ENCODE assay signal across 1 cellular context in genomic region chr17:31488264-31488981, GRCh38.
TF ChIP-seq lines count a peak whose summit lies in the region.

No MANE protein-coding gene starts in this region.

TF ChIP-seq in HEK293, 187 proteins besides CTCF, POLR2A, EP300 and RAD21 (continued from another document):
- TF ChIP-seq, protein P1, sequence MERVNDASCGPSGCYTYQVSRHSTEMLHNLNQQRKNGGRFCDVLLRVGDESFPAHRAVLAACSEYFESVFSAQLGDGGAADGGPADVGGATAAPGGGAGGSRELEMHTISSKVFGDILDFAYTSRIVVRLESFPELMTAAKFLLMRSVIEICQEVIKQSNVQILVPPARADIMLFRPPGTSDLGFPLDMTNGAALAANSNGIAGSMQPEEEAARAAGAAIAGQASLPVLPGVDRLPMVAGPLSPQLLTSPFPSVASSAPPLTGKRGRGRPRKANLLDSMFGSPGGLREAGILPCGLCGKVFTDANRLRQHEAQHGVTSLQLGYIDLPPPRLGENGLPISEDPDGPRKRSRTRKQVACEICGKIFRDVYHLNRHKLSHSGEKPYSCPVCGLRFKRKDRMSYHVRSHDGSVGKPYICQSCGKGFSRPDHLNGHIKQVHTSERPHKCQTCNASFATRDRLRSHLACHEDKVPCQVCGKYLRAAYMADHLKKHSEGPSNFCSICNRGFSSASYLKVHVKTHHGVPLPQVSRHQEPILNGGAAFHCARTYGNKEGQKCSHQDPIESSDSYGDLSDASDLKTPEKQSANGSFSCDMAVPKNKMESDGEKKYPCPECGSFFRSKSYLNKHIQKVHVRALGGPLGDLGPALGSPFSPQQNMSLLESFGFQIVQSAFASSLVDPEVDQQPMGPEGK (tag by site-specific recombination; IDR thresholded peaks at IDR 0.05), result peak; percentile 56
- TF ChIP-seq ZNF341 (tag by site-specific recombination; IDR thresholded peaks at IDR 0.05; ENCODE audit: low read depth), result peak; percentile 95
- no peak for TF ChIP-seq ZNF266 (tag by site-specific recombination; IDR thresholded peaks at IDR 0.05; ENCODE audit: low read depth)
- peak; percentile 67; the same call in 1 of the 2 replicates for TF ChIP-seq SCRT1 (tag by site-specific recombination; IDR thresholded peaks at IDR 0.05; ENCODE audit: borderline replicate concordance)
- 0 out of 2 replicates have a peak, but pooled peaks have one; percentile 48 for TF ChIP-seq ZNF777 (tag by site-specific recombination; IDR thresholded peaks at IDR 0.05; ENCODE audit: borderline replicate concordance)
- TF ChIP-seq EGR2 (tag by site-specific recombination; IDR thresholded peaks at IDR 0.05; ENCODE audit: low read depth), result no peak
- TF ChIP-seq OVOL3 (tag by site-specific recombination; IDR thresholded peaks at IDR 0.05), result no peak
- no peak for TF ChIP-seq HOXC10 (CRISPR knock-in tag; IDR thresholded peaks at IDR 0.05)
- TF ChIP-seq ZNF692 (tag by site-specific recombination; IDR thresholded peaks at IDR 0.05), result peak; percentile 86
- peak; percentile 73 for TF ChIP-seq ZBTB20 (tag by site-specific recombination; IDR thresholded peaks at IDR 0.05)
- TF ChIP-seq ZNF398 (tag by site-specific recombination; IDR thresholded peaks at IDR 0.05), result peak; percentile 10; the same call in 1 of the 2 replicates
- TF ChIP-seq ZNF10 (tag by site-specific recombination; IDR thresholded peaks at IDR 0.05), result no peak
- TF ChIP-seq GLIS2 (tag by site-specific recombination; IDR thresholded peaks at IDR 0.05), result peak; percentile 73
- no peak for TF ChIP-seq ZNF514 (tag by site-specific recombination; IDR thresholded peaks at IDR 0.05)
- TF ChIP-seq ZNF404 (tag by site-specific recombination; IDR thresholded peaks at IDR 0.05), result no peak
- TF ChIP-seq ZNF335 (tag by site-specific recombination; conservative IDR thresholded peaks at IDR 0.05), result no peak
- no peak for TF ChIP-seq ZNF560 (tag by site-specific recombination; IDR thresholded peaks at IDR 0.05; ENCODE audit: borderline replicate concordance)
- TF ChIP-seq ZBTB8A (tag by site-specific recombination; IDR thresholded peaks at IDR 0.05), result no peak
- TF ChIP-seq IKZF3 (tag by site-specific recombination; IDR thresholded peaks at IDR 0.05), result no peak
- no peak for TF ChIP-seq ZBTB6 (tag by site-specific recombination; IDR thresholded peaks at IDR 0.05)
- no peak for TF ChIP-seq SP3 (tag by site-specific recombination; IDR thresholded peaks at IDR 0.05)
- no peak for TF ChIP-seq ZNF792 (tag by site-specific recombination; IDR thresholded peaks at IDR 0.05)
- no peak for TF ChIP-seq ZNF174 (tag by site-specific recombination; IDR thresholded peaks at IDR 0.05)
- peak; percentile 37; the same call in 1 of the 2 replicates for TF ChIP-seq GLIS1 (tag by site-specific recombination; IDR thresholded peaks at IDR 0.05)
- 0 out of 2 replicates have a peak, but pooled peaks have one; percentile 64 for TF ChIP-seq KLF10 (tag by site-specific recombination; IDR thresholded peaks at IDR 0.05)
- TF ChIP-seq ZNF654 (tag by site-specific recombination; IDR thresholded peaks at IDR 0.05; ENCODE audit: low read depth), result no peak
- TF ChIP-seq, protein P2, sequence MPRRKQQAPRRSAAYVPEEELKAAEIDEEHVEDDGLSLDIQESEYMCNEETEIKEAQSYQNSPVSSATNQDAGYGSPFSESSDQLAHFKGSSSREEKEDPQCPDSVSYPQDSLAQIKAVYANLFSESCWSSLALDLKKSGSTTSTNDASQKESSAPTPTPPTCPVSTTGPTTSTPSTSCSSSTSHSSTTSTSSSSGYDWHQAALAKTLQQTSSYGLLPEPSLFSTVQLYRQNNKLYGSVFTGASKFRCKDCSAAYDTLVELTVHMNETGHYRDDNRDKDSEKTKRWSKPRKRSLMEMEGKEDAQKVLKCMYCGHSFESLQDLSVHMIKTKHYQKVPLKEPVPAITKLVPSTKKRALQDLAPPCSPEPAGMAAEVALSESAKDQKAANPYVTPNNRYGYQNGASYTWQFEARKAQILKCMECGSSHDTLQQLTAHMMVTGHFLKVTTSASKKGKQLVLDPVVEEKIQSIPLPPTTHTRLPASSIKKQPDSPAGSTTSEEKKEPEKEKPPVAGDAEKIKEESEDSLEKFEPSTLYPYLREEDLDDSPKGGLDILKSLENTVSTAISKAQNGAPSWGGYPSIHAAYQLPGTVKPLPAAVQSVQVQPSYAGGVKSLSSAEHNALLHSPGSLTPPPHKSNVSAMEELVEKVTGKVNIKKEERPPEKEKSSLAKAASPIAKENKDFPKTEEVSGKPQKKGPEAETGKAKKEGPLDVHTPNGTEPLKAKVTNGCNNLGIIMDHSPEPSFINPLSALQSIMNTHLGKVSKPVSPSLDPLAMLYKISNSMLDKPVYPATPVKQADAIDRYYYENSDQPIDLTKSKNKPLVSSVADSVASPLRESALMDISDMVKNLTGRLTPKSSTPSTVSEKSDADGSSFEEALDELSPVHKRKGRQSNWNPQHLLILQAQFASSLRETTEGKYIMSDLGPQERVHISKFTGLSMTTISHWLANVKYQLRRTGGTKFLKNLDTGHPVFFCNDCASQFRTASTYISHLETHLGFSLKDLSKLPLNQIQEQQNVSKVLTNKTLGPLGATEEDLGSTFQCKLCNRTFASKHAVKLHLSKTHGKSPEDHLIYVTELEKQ (tag by site-specific recombination; IDR thresholded peaks at IDR 0.05; ENCODE audit: borderline replicate concordance), result no peak
- TF ChIP-seq KLF17 (tag by site-specific recombination; IDR thresholded peaks at IDR 0.05), result no peak
- peak; percentile 83 for TF ChIP-seq ZNF600 (tag by site-specific recombination; IDR thresholded peaks at IDR 0.05)
- TF ChIP-seq ZNF138 (tag by site-specific recombination; IDR thresholded peaks at IDR 0.05; ENCODE audit: borderline replicate concordance), result no peak
- TF ChIP-seq ZNF529 (tag by site-specific recombination; IDR thresholded peaks at IDR 0.05; ENCODE audit: insufficient replicate concordance), result no peak
